In the genomic region with DNA sequence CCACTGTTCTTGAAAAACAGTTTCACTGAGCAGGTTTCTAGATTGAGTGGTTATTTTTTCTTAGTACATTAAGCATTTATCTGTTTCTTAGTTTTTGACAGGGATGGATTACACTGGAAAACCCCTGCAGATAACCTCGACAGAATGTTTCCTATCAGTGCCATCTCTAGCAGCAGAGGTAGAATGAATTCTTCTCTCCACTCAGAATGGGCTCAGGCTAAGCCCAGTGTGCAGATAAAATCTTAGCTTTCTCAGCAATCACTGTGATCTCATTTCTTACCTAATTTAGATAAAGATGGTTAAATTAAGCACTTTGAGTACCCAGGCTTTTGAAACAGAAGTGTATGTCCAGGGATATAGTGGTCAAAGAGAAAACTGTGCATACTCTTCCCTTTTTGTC, we compare ENCODE assay signal across 2 cellular contexts.
TF ChIP-seq lines count a peak whose summit lies in the region.

No MANE protein-coding gene starts in this region.

TF ChIP-seq in SK-N-SH, 30 proteins besides CTCF, POLR2A, EP300 and RAD21 (continued from another document):
- TF ChIP-seq NFIC (IDR thresholded peaks at IDR 0.05; ENCODE audit: borderline replicate concordance) (no peak), IRF3 (IDR thresholded peaks at IDR 0.05; ENCODE audit: low read depth, low read length) (no peak), MEF2A (IDR thresholded peaks at IDR 0.05; ENCODE audit: borderline replicate concordance, low read depth) (no peak), FOSL2 (IDR thresholded peaks at IDR 0.05; ENCODE audit: borderline replicate concordance, low read depth) (no peak), FOXJ3 (CRISPR knock-in tag; IDR thresholded peaks at IDR 0.05) (no peak)
- TF ChIP-seq, protein P1, sequence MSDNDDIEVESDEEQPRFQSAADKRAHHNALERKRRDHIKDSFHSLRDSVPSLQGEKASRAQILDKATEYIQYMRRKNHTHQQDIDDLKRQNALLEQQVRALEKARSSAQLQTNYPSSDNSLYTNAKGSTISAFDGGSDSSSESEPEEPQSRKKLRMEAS (IDR thresholded peaks at IDR 0.05; ENCODE audit: low read depth): no peak

TF ChIP-seq in SK-N-SH treated with all-trans-retinoic acid at 6 μM for 48 hours, 23 proteins besides CTCF, POLR2A, EP300 and RAD21:
- TF ChIP-seq POU6F1 (CRISPR knock-in tag; IDR thresholded peaks at IDR 0.05; ENCODE audit: borderline replicate concordance, low read depth) (no peak), CSDC2 (CRISPR knock-in tag; IDR thresholded peaks at IDR 0.05) (no peak), ZFP3 (CRISPR knock-in tag; IDR thresholded peaks at IDR 0.05) (no peak)
